In genomic region chr16:72203401-72203800, GRCh38 we compare ENCODE assay signal across 8 cellular contexts. TPM values are rescaled to one million over a fixed set of nuclear protein-coding genes. Genes with fewer than 3 reads are reported as not detected.
DNase-seq lines count a peak whose midpoint lies in the region; ATAC-seq and TF ChIP-seq lines count a peak whose summit lies in the region.

No MANE protein-coding gene starts in this region.

- H3K27me3 ChIP-seq in skeletal muscle satellite cell (ENCODE audit: control insufficient read depth, insufficient read depth, low read length) (no peaks in the 10 kb centered on the region), H7 (ENCODE audit: control insufficient read depth, insufficient read depth, low read length) (no peaks in the 10 kb centered on the region)

- H3K4me3 ChIP-seq in fibroblast of mammary gland (ENCODE audit: control insufficient read depth, low read depth, low read length) (no peak overlapping the region), skeletal muscle satellite cell (ENCODE audit: low read length) (no peak overlapping the region), H7 (ENCODE audit: insufficient read depth, low read depth, low read length) (no peak overlapping the region)

- H3K9me3 ChIP-seq in skeletal muscle satellite cell (replicated peaks; ENCODE audit: low read length), result no peaks in the 10 kb centered on the region

- TF ChIP-seq CTCF in fibroblast of mammary gland (conservative IDR thresholded peaks at IDR 0.05; ENCODE audit: control insufficient read depth, insufficient read depth, low read depth, low read length), result no peak

- H3K36me3 ChIP-seq in skeletal muscle satellite cell (ENCODE audit: insufficient read depth, low read length), result no peaks in the 10 kb centered on the region
- H3K36me3 ChIP-seq in H7 (replicated peaks; ENCODE audit: control insufficient read depth, insufficient read depth, low read length), result no peaks in the 10 kb centered on the region

- peak overlapping the region; percentile 53 for H3K4me2 ChIP-seq in skeletal muscle satellite cell (ENCODE audit: low read length)

- peak; percentile 55 for DNase-seq in activated CD8-positive, alpha-beta memory T cell treated with anti-CD3 and anti-CD28 coated beads, Interleukin-2, amount 50 U/mL, for 48 hours
- DNase-seq in activated CD8-positive, alpha-beta memory T cell treated with anti-CD3 and anti-CD28 coated beads, Interleukin-2, amount 50 U/mL, for 4 hours, result no peak
- DNase-seq in RKO (ENCODE audit: low spot score) (peak; percentile 77), fibroblast of mammary gland (ENCODE audit: low read depth) (peak; percentile 56), T1000 (lab: John Stamatoyannopoulos, UW) (no peak), H7 (no peak)

- ATAC-seq in HG02884 (IDR thresholded peaks at IDR 0.05; ENCODE audit: unreplicated experiment), result peak; percentile 75

- H3K9ac ChIP-seq in skeletal muscle satellite cell (ENCODE audit: low read depth, low read length), result peak overlapping the region; percentile 5

- H3K4me1 ChIP-seq in skeletal muscle satellite cell (ENCODE audit: control insufficient read depth, insufficient read depth, low read length), result peaks cover 16% of the 10 kb centered on the region

RNA-seq across cellular contexts. Expression of gene PMFBP1, which starts 31.4 kb away (rescaled TPM):
- total RNA-seq in skeletal muscle satellite cell (2012; rRNA removed), result under 0.01 and 0.22 TPM in 2 replicates
- 0.04 and 0.52 TPM in 2 replicates for total RNA-seq in H7 (2014; rRNA removed; shearing (Covaris generic))

Comparison
In these comparisons a context has a peak if more than half of its experiments do, and no peak if none do; other contexts are left out.
1. DNase-seq: peak in activated CD8-positive, alpha-beta memory T cell treated with anti-CD3 and anti-CD28 coated beads, Interleukin-2, amount 50 U/mL, for 48 hours (single experiment), RKO (single experiment) and fibroblast of mammary gland (single experiment); none in activated CD8-positive, alpha-beta memory T cell treated with anti-CD3 and anti-CD28 coated beads, Interleukin-2, amount 50 U/mL, for 4 hours (single experiment), T1000 (single experiment) and H7 (single experiment).